ENCODE assay signal across 15 cellular contexts in the genomic region with DNA sequence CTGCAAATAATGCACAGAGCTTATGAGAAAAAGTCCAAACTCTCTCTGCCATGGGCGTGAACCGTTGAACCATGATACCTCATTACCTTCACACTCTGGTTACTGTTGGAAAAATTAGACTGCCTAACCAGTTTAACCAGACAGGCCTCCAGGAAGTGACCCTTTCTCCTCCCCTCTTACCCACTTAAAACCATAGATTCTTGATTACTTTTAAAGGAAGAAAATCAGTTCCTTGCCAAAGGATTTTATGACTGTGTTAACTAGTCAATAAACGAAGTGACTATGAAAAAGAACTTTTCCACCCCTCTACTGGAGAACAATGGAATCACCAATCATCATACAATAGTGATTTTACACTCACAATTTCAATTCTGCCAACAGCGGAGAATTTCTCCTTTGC.
A peak's percentile ranks its signal among the peaks of the same experiment; 100 is the strongest.
DNase-seq lines count a peak whose midpoint lies in the region; FAIRE-seq and TF ChIP-seq lines count a peak whose summit lies in the region.
"Had no signal": no experiment of that assay in that cellular context is flagged by ENCODE, and none has a peak within 500 bp of the region (broad histone marks: within the 10 kb centered on the region; RNA-seq: fewer than 3 reads in every experiment).

No MANE protein-coding gene starts in this region.

- DNase-seq in Caco-2 (no peak), HT-29 (ENCODE audit: low spot score) (peak; percentile 90), bronchial epithelial cell (ENCODE audit: low read depth) (peak; percentile 35), hepatic stellate cell (ENCODE audit: low spot score) (no peak), NCI-H187 treated with DMSO at 0.1 percent for 48 hours (lab: John Stamatoyannopoulos, UW) (no peak)
- no peak for DNase-seq in stimulated activated CD4-positive, alpha-beta T cell treated with anti-CD3 and anti-CD28 coated beads, Interleukin-15, amount 100 ng/mL, for 24 hours
- no peak for DNase-seq in activated CD4-positive, alpha-beta T cell treated with anti-CD3 and anti-CD28 coated beads, Interleukin-2, amount 50 U/mL, for 4 hours
- DNase-seq: activated gamma-delta T cell, cortex of kidney, hippocampal formation, NCI-H1417 treated with DMSO at 0.1 percent for 48 hours, RPMI8226 had no signal

- no peaks in the 10 kb centered on the region for H3K36me3 Mint-ChIP-seq in Caco-2 (ENCODE audit: insufficient read depth, unreplicated experiment)
- H3K36me3 Mint-ChIP-seq in nephron (ENCODE audit: low read depth) = no peaks in the 10 kb centered on the region
- H3K36me3 Mint-ChIP-seq: naive thymus-derived CD4-positive, alpha-beta T cell had no signal

- FAIRE-seq in bronchial epithelial cell (lab: Jason Lieb, UNC) = no peak

- H3K27ac Mint-ChIP-seq in Caco-2 (ENCODE audit: unreplicated experiment) (no peak overlapping the region), nephron (peak overlapping the region in 2 of 3 experiments; percentile 8 to 72)
- H3K27ac Mint-ChIP-seq: stimulated activated naive CD8-positive, alpha-beta T cell treated with anti-CD3 and anti-CD28 coated beads, Interleukin-15, Interleukin-2, amounts not matched to agents 100 ng/mL and 50 ng/mL, for 24 hours had no signal

- TF ChIP-seq CTCF in Caco-2 (IDR thresholded peaks at IDR 0.05; ENCODE audit: insufficient read depth in 1 of 2, low read depth in 1 of 2, low read length in 1 of 2, severe bottlenecking in 1 of 2, unreplicated experiment in 1 of 2) (peak; percentile 35 to 40), bronchial epithelial cell (IDR thresholded peaks at IDR 0.05; ENCODE audit: insufficient read depth, low read length, severe bottlenecking) (no peak), nephron (IDR thresholded peaks at IDR 0.05; ENCODE audit: unreplicated experiment in 3 of 3) (peak in 1 of 3 experiments; percentile 30)

- no peaks in the 10 kb centered on the region for H3K27me3 Mint-ChIP-seq in Caco-2 (ENCODE audit: insufficient read depth, unreplicated experiment)
- peaks cover 5% of the 10 kb centered on the region for H3K27me3 Mint-ChIP-seq in nephron (ENCODE audit: low read depth)
- H3K27me3 Mint-ChIP-seq: stimulated activated naive CD8-positive, alpha-beta T cell treated with anti-CD3 and anti-CD28 coated beads, Interleukin-15, Interleukin-2, amounts not matched to agents 100 ng/mL and 50 ng/mL, for 24 hours had no signal

- no TSS peak for BruUV-seq in Caco-2 (replicated peaks; lab: Mats Ljungman, UMichigan)

- H3K27me3 ChIP-seq in Caco-2 (replicated peaks; ENCODE audit: control insufficient read depth, insufficient read depth, low read length) (no peaks in the 10 kb centered on the region), bronchial epithelial cell (ENCODE audit: control insufficient read depth, insufficient read depth, low read length) (no peaks in the 10 kb centered on the region)

- POLR2A ChIA-PET in Caco-2 (lab: Charles Lee) = no interaction called here

- H3K36me3 ChIP-seq in Caco-2 (ENCODE audit: control insufficient read depth, insufficient read depth, low read length) (no peaks in the 10 kb centered on the region), bronchial epithelial cell (ENCODE audit: control insufficient read depth, insufficient read depth, low read length) (no peaks in the 10 kb centered on the region)

- peaks cover 6% of the 10 kb centered on the region for H3K4me1 Mint-ChIP-seq in Caco-2 (ENCODE audit: low read depth, unreplicated experiment)
- H3K4me1 Mint-ChIP-seq in nephron = no peaks in the 10 kb centered on the region

- no peaks in the 10 kb centered on the region for H3K9me3 ChIP-seq in Caco-2

- CTCF ChIA-PET in Caco-2 (lab: Charles Lee) = no interaction called here

- no peaks in the 10 kb centered on the region for H3K9me3 Mint-ChIP-seq in Caco-2 (ENCODE audit: unreplicated experiment)
- no peaks in the 10 kb centered on the region for H3K9me3 Mint-ChIP-seq in nephron
- H3K9me3 Mint-ChIP-seq: naive thymus-derived CD4-positive, alpha-beta T cell; stimulated activated naive CD8-positive, alpha-beta T cell treated with anti-CD3 and anti-CD28 coated beads, Interleukin-15, Interleukin-2, amounts not matched to agents 100 ng/mL and 50 ng/mL, for 24 hours had no signal

- H3K4me1 ChIP-seq in Caco-2 = no peaks in the 10 kb centered on the region

- no peak overlapping the region for H3K4me3 Mint-ChIP-seq in Caco-2 (ENCODE audit: unreplicated experiment)
- H3K4me3 Mint-ChIP-seq in nephron = no peak overlapping the region
- H3K4me3 Mint-ChIP-seq: naive thymus-derived CD4-positive, alpha-beta T cell; stimulated activated naive CD8-positive, alpha-beta T cell treated with anti-CD3 and anti-CD28 coated beads, Interleukin-15, Interleukin-2, amounts not matched to agents 100 ng/mL and 50 ng/mL, for 24 hours had no signal

- H3K4me3 ChIP-seq in Caco-2 (ENCODE audit: low read depth, low read length) (no peak overlapping the region), bronchial epithelial cell (ENCODE audit: low read depth, low read length) (no peak overlapping the region)

- intact Hi-C loops in Caco-2 (cut with micrococcal nuclease; ENCODE audit: unreplicated experiment) = loop anchor here (2.0 to 5.0 kb wide), 2 partner anchors 255 to 420 kb away; a partner anchor contains a TSS

Comparison
In these comparisons a context has a peak if more than half of its experiments do, and no peak if none do; other contexts are left out.
1. DNase-seq: peak in HT-29 (single experiment) and bronchial epithelial cell (single experiment); none in Caco-2 (0 of 2), stimulated activated CD4-positive, alpha-beta T cell treated with anti-CD3 and anti-CD28 coated beads, Interleukin-15, amount 100 ng/mL, for 24 hours (single experiment), hepatic stellate cell (single experiment), NCI-H187 treated with DMSO at 0.1 percent for 48 hours (single experiment) and activated CD4-positive, alpha-beta T cell treated with anti-CD3 and anti-CD28 coated beads, Interleukin-2, amount 50 U/mL, for 4 hours (0 of 2).